ENCODE assay signal across 1 cellular context in genomic region chr18:1564793-1565192, GRCh38.
TF ChIP-seq lines count a peak whose summit lies in the region.

No MANE protein-coding gene starts in this region.

TF ChIP-seq in GM23338, 12 proteins besides CTCF, POLR2A, EP300 and RAD21 (continued from another document):
- TF ChIP-seq ZNF462 (CRISPR knock-in tag; IDR thresholded peaks at IDR 0.05) (no peak), JUNB (IDR thresholded peaks at IDR 0.05; ENCODE audit: unreplicated experiment) (no peak), EZH2 (IDR thresholded peaks at IDR 0.05; ENCODE audit: low read depth, unreplicated experiment) (no peak), STAT1 (IDR thresholded peaks at IDR 0.05; ENCODE audit: unreplicated experiment) (no peak), ZNF331 (CRISPR knock-in tag; IDR thresholded peaks at IDR 0.05; ENCODE audit: low read depth) (no peak), CREB1 (CRISPR knock-in tag; IDR thresholded peaks at IDR 0.05; ENCODE audit: low read depth) (no peak)
